8 cellular contexts compared by ENCODE assay signal in the genomic region with DNA sequence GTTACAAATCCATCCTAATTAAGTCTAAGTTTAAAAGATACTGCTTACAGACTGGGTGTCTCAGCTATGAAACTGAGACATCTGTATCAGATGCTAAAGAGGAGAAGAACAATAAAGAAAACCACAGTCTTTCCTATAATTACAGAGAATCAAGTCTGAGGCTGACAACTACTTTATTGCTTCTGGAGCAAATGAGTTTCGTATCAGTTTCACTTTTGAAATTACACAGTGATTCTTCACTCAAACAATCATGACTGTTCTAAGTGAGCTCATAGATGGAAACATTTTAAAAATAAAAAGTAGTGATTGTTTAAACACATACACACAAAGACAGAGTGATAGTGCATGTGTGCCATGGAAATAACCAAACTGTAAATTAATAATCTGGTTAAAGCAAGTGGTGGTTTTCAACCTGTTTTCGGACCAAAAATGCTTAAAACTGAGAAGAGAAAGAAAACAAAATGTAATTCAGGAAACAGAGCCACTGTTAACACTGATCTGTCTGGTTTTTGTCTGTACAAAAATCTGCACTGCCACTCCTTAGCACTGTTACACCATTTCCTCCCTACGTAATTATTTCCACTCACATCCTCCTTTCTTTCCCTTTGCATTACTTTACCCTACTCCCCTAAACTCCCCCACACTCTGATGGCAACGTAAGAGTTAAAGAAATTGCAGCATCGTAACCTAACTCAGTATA.
A peak's percentile ranks its signal among the peaks of the same experiment; 100 is the strongest.
DNase-seq lines count a peak whose midpoint lies in the region; ATAC-seq, FAIRE-seq and TF ChIP-seq lines count a peak whose summit lies in the region.

No MANE protein-coding gene starts in this region.

- H3K4me3 ChIP-seq in RWPE2 (ENCODE audit: severe bottlenecking) (peak overlapping the region; percentile 2), muscle layer of colon (ENCODE audit: low read depth in 1 of 2, low read length in 2 of 2) (peak overlapping the region; percentile 42 to 63)
- peak overlapping the region; percentile 51 for H3K4me3 ChIP-seq in effector memory CD4-positive, alpha-beta T cell (ENCODE audit: insufficient read depth, low read depth, low read length, poor library complexity, severe bottlenecking)

- ATAC-seq in GM18909 (IDR thresholded peaks at IDR 0.05; ENCODE audit: poor library complexity, unreplicated experiment) (peak; percentile 75), HG03097 (IDR thresholded peaks at IDR 0.05; ENCODE audit: low FRiP score, unreplicated experiment) (peak; percentile 72), RWPE2 (ENCODE audit: low read depth) (peak; percentile 92)

- DNase-seq in AG08396 (ENCODE audit: low spot score) (peak; percentile 24), RWPE2 (ENCODE audit: low spot score) (no peak), H54 (ENCODE audit: insufficient read length, low spot score) (no peak), NCI-H524 (lab: John Stamatoyannopoulos, UW) (no peak)
- no peak for DNase-seq in effector memory CD4-positive, alpha-beta T cell

- H3K4me1 ChIP-seq in RWPE2 (ENCODE audit: insufficient read depth, poor library complexity, severe bottlenecking): peaks cover 20% of the 10 kb centered on the region
- H3K4me1 ChIP-seq in effector memory CD4-positive, alpha-beta T cell (ENCODE audit: control insufficient read depth, insufficient read depth, low read length, poor library complexity, severe bottlenecking): peaks cover 4% of the 10 kb centered on the region
- H3K4me1 ChIP-seq in muscle layer of colon (ENCODE audit: insufficient read depth, low read length): peaks cover 28% of the 10 kb centered on the region

- no peaks in the 10 kb centered on the region for H3K27me3 ChIP-seq in RWPE2 (ENCODE audit: insufficient read depth, poor library complexity, severe bottlenecking)
- H3K27me3 ChIP-seq in effector memory CD4-positive, alpha-beta T cell (replicated peaks; ENCODE audit: control insufficient read depth, insufficient read depth, low read length, poor library complexity, severe bottlenecking): no peaks in the 10 kb centered on the region
- no peaks in the 10 kb centered on the region for H3K27me3 ChIP-seq in muscle layer of colon (ENCODE audit: control insufficient read depth in 1 of 2, insufficient read depth in 2 of 2, low read length in 2 of 2)

- H3K36me3 ChIP-seq in RWPE2 (ENCODE audit: low read depth) (peaks cover 39% of the 10 kb centered on the region), muscle layer of colon (ENCODE audit: insufficient read depth, low read length) (peaks cover 18% of the 10 kb centered on the region)
- H3K36me3 ChIP-seq in effector memory CD4-positive, alpha-beta T cell (ENCODE audit: control insufficient read depth, insufficient read depth, low read length): peaks cover 14% of the 10 kb centered on the region

- no peak for TF ChIP-seq POLR2A in H54 (IDR thresholded peaks at IDR 0.05; ENCODE audit: low read depth, low read length)

- no peak for TF ChIP-seq CTCF in RWPE2 (IDR thresholded peaks at IDR 0.05; ENCODE audit: poor library complexity, severe bottlenecking)

- FAIRE-seq in H54 (lab: Jason Lieb, UNC): no peak

- H3K9me3 ChIP-seq in RWPE2 (ENCODE audit: severe bottlenecking): no peaks in the 10 kb centered on the region
- no peaks in the 10 kb centered on the region for H3K9me3 ChIP-seq in effector memory CD4-positive, alpha-beta T cell (ENCODE audit: control insufficient read depth, low read length)
- no peaks in the 10 kb centered on the region for H3K9me3 ChIP-seq in muscle layer of colon (ENCODE audit: low read length)

- H3K9ac ChIP-seq in muscle layer of colon (ENCODE audit: low read length): peak overlapping the region; percentile 37

- peak overlapping the region; percentile 82 for H3K27ac ChIP-seq in RWPE2 (ENCODE audit: poor library complexity, severe bottlenecking)
- H3K27ac ChIP-seq in effector memory CD4-positive, alpha-beta T cell (ENCODE audit: insufficient read depth, low read length, poor library complexity, severe bottlenecking): peak overlapping the region; percentile 82
- peak overlapping the region; percentile 80 for H3K27ac ChIP-seq in muscle layer of colon (ENCODE audit: low read depth, low read length)

Comparison
In these comparisons a context has a peak if more than half of its experiments do, and no peak if none do; other contexts are left out.
1. H3K4me3 ChIP-seq: peak in every context shown above with its lines; median percentile 52 in muscle layer of colon; 51 in effector memory CD4-positive, alpha-beta T cell; 2 in RWPE2.